ENCODE assay signal across 18 cellular contexts in genomic region chr18:43525149-43525548, GRCh38.
A peak's percentile ranks its signal among the peaks of the same experiment; 100 is the strongest.
DNase-seq lines count a peak whose midpoint lies in the region; ATAC-seq and TF ChIP-seq lines count a peak whose summit lies in the region.
"Had no signal": no experiment of that assay in that cellular context is flagged by ENCODE, and none has a peak within 500 bp of the region (broad histone marks: within the 10 kb centered on the region; RNA-seq: fewer than 3 reads in every experiment).

No MANE protein-coding gene starts in this region.

- H3K9ac ChIP-seq in skeletal muscle satellite cell (ENCODE audit: low read depth, low read length) = peak overlapping the region; percentile 66

- peak overlapping the region; percentile 19 for H3K4me2 ChIP-seq in skeletal muscle satellite cell (ENCODE audit: low read length)
- H3K4me2 ChIP-seq: PC-9 had no signal

- peaks cover 31% of the 10 kb centered on the region for H3K4me1 ChIP-seq in skeletal muscle satellite cell (ENCODE audit: control insufficient read depth, insufficient read depth, low read length)
- H3K4me1 ChIP-seq in Peyer's patch = no peaks in the 10 kb centered on the region
- H3K4me1 ChIP-seq: HAP-1, psoas muscle, vagina had no signal

- H3K36me3 ChIP-seq in MG63 (no peaks in the 10 kb centered on the region), skeletal muscle satellite cell (ENCODE audit: insufficient read depth, low read length) (no peaks in the 10 kb centered on the region), Peyer's patch (no peaks in the 10 kb centered on the region)
- H3K36me3 ChIP-seq: HAP-1, vagina had no signal

- no peak overlapping the region for H3K4me3 ChIP-seq in MG63
- H3K4me3 ChIP-seq in skeletal muscle satellite cell (ENCODE audit: low read length) = no peak overlapping the region
- no peak overlapping the region for H3K4me3 ChIP-seq in Peyer's patch
- H3K4me3 ChIP-seq: HAP-1, PC-9, psoas muscle, vagina had no signal

- ATAC-seq in HG03025 (IDR thresholded peaks at IDR 0.05; ENCODE audit: low FRiP score, unreplicated experiment) = no peak
- ATAC-seq: activated naive CD8-positive, alpha-beta T cell treated with anti-CD3 and anti-CD28 coated beads, Interleukin-2, amount 50 U/mL, for 24 hours; psoas muscle had no signal

- H3K27ac ChIP-seq in Peyer's patch = no peak overlapping the region
- H3K27ac ChIP-seq: C4-2B, PC-9, psoas muscle, vagina had no signal

- H3K27me3 ChIP-seq in MG63 = no peaks in the 10 kb centered on the region
- no peaks in the 10 kb centered on the region for H3K27me3 ChIP-seq in skeletal muscle satellite cell (ENCODE audit: control insufficient read depth, insufficient read depth, low read length)
- no peaks in the 10 kb centered on the region for H3K27me3 ChIP-seq in Peyer's patch
- H3K27me3 ChIP-seq: vagina had no signal

- no peak for TF ChIP-seq CTCF in Peyer's patch (IDR thresholded peaks at IDR 0.05)

- H3K9me3 ChIP-seq in MG63 (no peaks in the 10 kb centered on the region), skeletal muscle satellite cell (replicated peaks; ENCODE audit: low read length) (no peaks in the 10 kb centered on the region), Peyer's patch (no peaks in the 10 kb centered on the region)
- H3K9me3 ChIP-seq: HAP-1, psoas muscle, vagina had no signal

- peak; percentile 6 for DNase-seq in NCI-H748 (lab: John Stamatoyannopoulos, UW; ENCODE audit: unreplicated experiment)
- DNase-seq in NCI-H748 treated with DMSO at 0.1 percent for 48 hours (lab: John Stamatoyannopoulos, UW) = no peak
- peak; percentile 11 for DNase-seq in MG63
- DNase-seq in astrocyte of the hippocampus (ENCODE audit: low read depth, low spot score) = peak; percentile 54
- no peak for DNase-seq in Peyer's patch
- no peak for DNase-seq in retina
- DNase-seq: activated naive CD8-positive, alpha-beta T cell treated with anti-CD3 and anti-CD28 coated beads, Interleukin-2, amount 50 U/mL, for 24 hours; dermis blood vessel endothelial cell; midbrain; NCI-H1930; NCI-H774; PC-9; psoas muscle had no signal

- no peak for TF ChIP-seq POLR2A in Peyer's patch (IDR thresholded peaks at IDR 0.05)

Comparison
In these comparisons a context has a peak if more than half of its experiments do, and no peak if none do; other contexts are left out.
1. DNase-seq: peak in NCI-H748 (single experiment), MG63 (single experiment) and astrocyte of the hippocampus (single experiment); none in NCI-H748 treated with DMSO at 0.1 percent for 48 hours (single experiment), Peyer's patch (0 of 3) and retina (single experiment).